In genomic region chr1:112209493-112209892, GRCh38 we compare ENCODE assay signal across 18 cellular contexts.
DNase-seq lines count a peak whose midpoint lies in the region; ATAC-seq, FAIRE-seq and TF ChIP-seq lines count a peak whose summit lies in the region.
"Had no signal": no experiment of that assay in that cellular context is flagged by ENCODE, and none has a peak within 500 bp of the region (broad histone marks: within the 10 kb centered on the region; RNA-seq: fewer than 3 reads in every experiment).

No MANE protein-coding gene starts in this region.

- H3K4me1 Mint-ChIP-seq in MCF 10A (ENCODE audit: insufficient read depth, unreplicated experiment) (no peaks in the 10 kb centered on the region), GM23338 (no peaks in the 10 kb centered on the region)
- H3K4me1 Mint-ChIP-seq in activated CD4-positive, alpha-beta memory T cell treated with anti-CD3 and anti-CD28 coated beads for 36 hours (ENCODE audit: low read depth): no peaks in the 10 kb centered on the region
- H3K4me1 Mint-ChIP-seq: CD4-positive, CD25-positive, alpha-beta regulatory T cell had no signal

- no peaks in the 10 kb centered on the region for H4K20me1 ChIP-seq in K562 (replicated peaks; ENCODE audit: control insufficient read depth, insufficient read depth, low read length)
- no peaks in the 10 kb centered on the region for H4K20me1 ChIP-seq in endothelial cell of umbilical vein (replicated peaks; ENCODE audit: control insufficient read depth, extremely low read depth, insufficient read depth, low read length)
- H4K20me1 ChIP-seq in GM23338 (replicated peaks; ENCODE audit: insufficient read depth): no peaks in the 10 kb centered on the region

- peaks cover 42% of the 10 kb centered on the region for H3K27me3 Mint-ChIP-seq in MCF 10A (ENCODE audit: insufficient read depth, unreplicated experiment)
- H3K27me3 Mint-ChIP-seq in GM23338 (ENCODE audit: insufficient read depth, low read depth, poor library complexity): peaks cover 5% of the 10 kb centered on the region
- peaks cover 19% of the 10 kb centered on the region for H3K27me3 Mint-ChIP-seq in activated CD4-positive, alpha-beta memory T cell treated with anti-CD3 and anti-CD28 coated beads for 36 hours

- H3K27me3 ChIP-seq in breast epithelium (no peaks in the 10 kb centered on the region), K562 (ENCODE audit: control insufficient read depth in 2 of 2, insufficient read depth in 2 of 2, low read length in 2 of 2) (no peaks in the 10 kb centered on the region), endothelial cell of umbilical vein (ENCODE audit: control insufficient read depth in 2 of 2, insufficient read depth in 2 of 2, low read length in 2 of 2) (no peaks in the 10 kb centered on the region), GM23338 (ENCODE audit: insufficient read depth) (no peaks in the 10 kb centered on the region)

- H3K4me3 Mint-ChIP-seq in MCF 10A (ENCODE audit: unreplicated experiment) (no peak overlapping the region), GM23338 (no peak overlapping the region)
- no peak overlapping the region for H3K4me3 Mint-ChIP-seq in activated CD4-positive, alpha-beta memory T cell treated with anti-CD3 and anti-CD28 coated beads for 36 hours
- H3K4me3 Mint-ChIP-seq: CD4-positive, CD25-positive, alpha-beta regulatory T cell had no signal

- intact Hi-C loops in MCF 10A (cut with micrococcal nuclease) (no loop called here), breast epithelium (cut with DNase I; ENCODE audit: low total_unique reads) (no loop called here), K562 (cut with micrococcal nuclease) (no loop called here), endothelial cell of umbilical vein (cut with micrococcal nuclease) (no loop called here)
- intact Hi-C loops in activated CD4-positive, alpha-beta memory T cell treated with anti-CD3 and anti-CD28 coated beads for 36 hours (cut with micrococcal nuclease): no loop called here

- ATAC-seq in K562 (no peak), GM23338 (no peak), GM21529 (IDR thresholded peaks at IDR 0.05; ENCODE audit: unreplicated experiment) (no peak), GM18858 (IDR thresholded peaks at IDR 0.05; ENCODE audit: unreplicated experiment) (no peak)

- no peaks in the 10 kb centered on the region for H3K36me3 ChIP-seq in breast epithelium
- H3K36me3 ChIP-seq in K562 (ENCODE audit: control insufficient read depth, insufficient read depth, low read length): no peaks in the 10 kb centered on the region
- no peaks in the 10 kb centered on the region for H3K36me3 ChIP-seq in endothelial cell of umbilical vein (ENCODE audit: control insufficient read depth in 2 of 2, extremely low read depth in 1 of 2, insufficient read depth in 2 of 2, low read length in 2 of 2)
- H3K36me3 ChIP-seq in GM23338 (ENCODE audit: insufficient read depth): no peaks in the 10 kb centered on the region
- H3K36me3 ChIP-seq: BE2C, HAP-1 had no signal

- H3F3A ChIP-seq in GM23338 (replicated peaks; ENCODE audit: low read depth): no peaks in the 10 kb centered on the region

- H3K9me1 ChIP-seq in K562 (ENCODE audit: control insufficient read depth, insufficient read depth, low read length) (no peaks in the 10 kb centered on the region), endothelial cell of umbilical vein (replicated peaks; ENCODE audit: control insufficient read depth, extremely low read depth, insufficient read depth, low read length) (no peaks in the 10 kb centered on the region)

- no peak for TF ChIP-seq POLR2A in breast epithelium (IDR thresholded peaks at IDR 0.05)
- TF ChIP-seq POLR2A in K562 (conservative IDR thresholded peaks at IDR 0.05): no peak
- TF ChIP-seq POLR2A in endothelial cell of umbilical vein (IDR thresholded peaks at IDR 0.05; ENCODE audit: low read depth, low read length): no peak

- POLR2A ChIA-PET in MCF 10A (lab: Yijun Ruan, JAX): no interaction called here
- POLR2A ChIA-PET in K562 (lab: Yijun Ruan, JAX): no interaction called here
- POLR2A ChIA-PET in endothelial cell of umbilical vein (lab: Charles Lee): no interaction called here
- POLR2A ChIA-PET in activated CD4-positive, alpha-beta memory T cell treated with anti-CD3 and anti-CD28 coated beads for 36 hours (lab: Charles Lee): no interaction called here

- no peaks in the 10 kb centered on the region for H3K9me3 Mint-ChIP-seq in MCF 10A (ENCODE audit: unreplicated experiment)
- peaks cover 22% of the 10 kb centered on the region for H3K9me3 Mint-ChIP-seq in GM23338
- H3K9me3 Mint-ChIP-seq in activated CD4-positive, alpha-beta memory T cell treated with anti-CD3 and anti-CD28 coated beads for 36 hours: no peaks in the 10 kb centered on the region

- H3K27ac ChIP-seq in breast epithelium (no peak overlapping the region), K562 (ENCODE audit: extremely low read depth, low read depth, low read length) (no peak overlapping the region), endothelial cell of umbilical vein (ENCODE audit: insufficient read depth, low read depth, low read length) (no peak overlapping the region), GM23338 (ENCODE audit: low read depth) (no peak overlapping the region)

- no peaks in the 10 kb centered on the region for H3K9me3 ChIP-seq in breast epithelium
- H3K9me3 ChIP-seq in K562 (replicated peaks; ENCODE audit: control insufficient read depth, insufficient read depth, low read depth, low read length): no peaks in the 10 kb centered on the region
- no peaks in the 10 kb centered on the region for H3K9me3 ChIP-seq in endothelial cell of umbilical vein (replicated peaks; ENCODE audit: control insufficient read depth, insufficient read depth, low read length)
- H3K9me3 ChIP-seq: BE2C, Caco-2, HAP-1 had no signal

- no TSS peak for BruUV-seq in MCF 10A (replicated peaks; lab: Mats Ljungman, UMichigan)
- no TSS peak for BruUV-seq in K562 (replicated peaks; lab: Mats Ljungman, UMichigan)
- BruUV-seq in endothelial cell of umbilical vein (replicated peaks; lab: Mats Ljungman, UMichigan): no TSS peak

- DNase-seq in MCF 10A (ENCODE audit: unreplicated experiment): peak; percentile 20
- DNase-seq in breast epithelium (ENCODE audit: low spot score in 2 of 2): no peak
- no peak for DNase-seq in K562 (ENCODE audit: extremely low read depth in 1 of 4, low spot score in 3 of 4)
- no peak for DNase-seq in endothelial cell of umbilical vein (ENCODE audit: low read depth, low spot score)
- DNase-seq in GM23338 (ENCODE audit: low spot score): no peak
- DNase-seq in activated CD4-positive, alpha-beta memory T cell treated with anti-CD3 and anti-CD28 coated beads for 36 hours: no peak
- DNase-seq: 8988T; BE2C; C1 segment of cervical spinal cord; Caco-2; CD4-positive, CD25-positive, alpha-beta regulatory T cell; DMS79 treated with DMSO at 0.1 percent for 48 hours; GF-D8; GOT3 had no signal

- no peaks in the 10 kb centered on the region for H3K36me3 Mint-ChIP-seq in MCF 10A (ENCODE audit: insufficient read depth, unreplicated experiment)
- H3K36me3 Mint-ChIP-seq in GM23338 (ENCODE audit: low read depth): peaks cover 6% of the 10 kb centered on the region; the same call in 1 of the 3 replicates
- H3K36me3 Mint-ChIP-seq in activated CD4-positive, alpha-beta memory T cell treated with anti-CD3 and anti-CD28 coated beads for 36 hours: no peaks in the 10 kb centered on the region
- H3K36me3 Mint-ChIP-seq: CD4-positive, CD25-positive, alpha-beta regulatory T cell had no signal

- H3K79me2 ChIP-seq in K562 (ENCODE audit: control insufficient read depth, insufficient read depth, low read length) (no peaks in the 10 kb centered on the region), endothelial cell of umbilical vein (ENCODE audit: control insufficient read depth, insufficient read depth, low read length) (no peaks in the 10 kb centered on the region), GM23338 (replicated peaks; ENCODE audit: insufficient read depth) (no peaks in the 10 kb centered on the region)

- TF ChIP-seq RAD21 in K562 (CRISPR knock-in tag; conservative IDR thresholded peaks at IDR 0.05 in 1 of 2, IDR thresholded peaks at IDR 0.05 in 1 of 2): no peak

- WGBS in K562 (ENCODE audit: insufficient coverage, low coverage, missing lambda C conversion rate): 0% methylated on average over 1 of the region's 1 CpG

- no peak overlapping the region for H3K27ac Mint-ChIP-seq in MCF 10A (ENCODE audit: low read depth, unreplicated experiment)
- H3K27ac Mint-ChIP-seq in GM23338: no peak overlapping the region
- H3K27ac Mint-ChIP-seq in activated CD4-positive, alpha-beta memory T cell treated with anti-CD3 and anti-CD28 coated beads for 36 hours: no peak overlapping the region
- H3K27ac Mint-ChIP-seq: CD4-positive, CD25-positive, alpha-beta regulatory T cell had no signal

- H3K4me3 ChIP-seq in breast epithelium: no peak overlapping the region
- no peak overlapping the region for H3K4me3 ChIP-seq in K562
- H3K4me3 ChIP-seq in endothelial cell of umbilical vein (replicated peaks in 1 of 3; ENCODE audit: insufficient read depth in 1 of 3, low read depth in 1 of 3, low read length in 3 of 3): no peak overlapping the region
- H3K4me3 ChIP-seq in GM23338: no peak overlapping the region
- H3K4me3 ChIP-seq: HAP-1 had no signal

- no peak for TF ChIP-seq CTCF in MCF 10A (IDR thresholded peaks at IDR 0.05; ENCODE audit: unreplicated experiment)
- no peak for TF ChIP-seq CTCF in breast epithelium (IDR thresholded peaks at IDR 0.05)
- TF ChIP-seq CTCF in K562 (IDR thresholded peaks at IDR 0.05 in 2 of 3, conservative IDR thresholded peaks at IDR 0.05 in 1 of 3; ENCODE audit: insufficient read depth in 2 of 3, low read depth in 1 of 3, low read length in 3 of 3): no peak
- TF ChIP-seq CTCF in endothelial cell of umbilical vein (IDR thresholded peaks at IDR 0.05; ENCODE audit: extremely low read depth in 1 of 2, insufficient read depth in 1 of 2, low read depth in 1 of 2, low read length in 2 of 2): no peak
- no peak for TF ChIP-seq CTCF in GM23338 (conservative IDR thresholded peaks at IDR 0.05; ENCODE audit: low read depth in 2 of 2)

- H3K4me2 ChIP-seq in K562 (ENCODE audit: insufficient read depth, low read length): no peak overlapping the region
- no peak overlapping the region for H3K4me2 ChIP-seq in endothelial cell of umbilical vein (ENCODE audit: insufficient read depth, low read length)
- no peak overlapping the region for H3K4me2 ChIP-seq in GM23338

- dilution Hi-C loops in endothelial cell of umbilical vein (cut with MboI; ENCODE audit: extremely low pct_ligation_motif_present, low sequenced_read_pairs): no loop called here

- CTCF ChIA-PET in MCF 10A (lab: Yijun Ruan, JAX): no interaction called here
- CTCF ChIA-PET in K562 (lab: Yijun Ruan, JAX; ENCODE audit: low intra/inter-chr PET ratio): no interaction called here
- CTCF ChIA-PET in endothelial cell of umbilical vein (lab: Charles Lee): no interaction called here
- CTCF ChIA-PET in activated CD4-positive, alpha-beta memory T cell treated with anti-CD3 and anti-CD28 coated beads for 36 hours (lab: Charles Lee): no interaction called here

- in situ Hi-C loops in K562 (cut with MboI): no loop called here

- H3K4me1 ChIP-seq in breast epithelium (no peaks in the 10 kb centered on the region), K562 (replicated peaks in 1 of 2; ENCODE audit: control insufficient read depth in 2 of 2, insufficient read depth in 2 of 2, low read length in 2 of 2) (no peaks in the 10 kb centered on the region), endothelial cell of umbilical vein (ENCODE audit: control insufficient read depth, extremely low read depth, insufficient read depth, low read length) (no peaks in the 10 kb centered on the region), GM23338 (ENCODE audit: insufficient read depth) (no peaks in the 10 kb centered on the region)
- H3K4me1 ChIP-seq: BE2C, Caco-2, HAP-1 had no signal

- H2AFZ ChIP-seq in K562 (ENCODE audit: low read depth, low read length) (no peak overlapping the region), endothelial cell of umbilical vein (ENCODE audit: low read depth, low read length) (no peak overlapping the region), GM23338 (no peak overlapping the region)

- FAIRE-seq in K562 (lab: Jason Lieb, UNC): no peak
- FAIRE-seq in endothelial cell of umbilical vein (lab: Jason Lieb, UNC): no peak
- FAIRE-seq: D721Med had no signal

- H3K9ac ChIP-seq in K562 (ENCODE audit: insufficient read depth in 1 of 2, low read depth in 2 of 2, low read length in 2 of 2): no peak overlapping the region
- H3K9ac ChIP-seq in endothelial cell of umbilical vein (replicated peaks; ENCODE audit: extremely low read depth, insufficient read depth, low read length): no peak overlapping the region

- no peaks in the 10 kb centered on the region for H3K9me2 ChIP-seq in GM23338 (ENCODE audit: insufficient read depth)

- TF ChIP-seq EP300 in K562 (IDR thresholded peaks at IDR 0.05; ENCODE audit: low read length): no peak
